ENCODE assay signal across 1 cellular context in genomic region chr21:37484535-37485474, GRCh38.
TF ChIP-seq lines count a peak whose summit lies in the region.

No MANE protein-coding gene starts in this region.

TF ChIP-seq in SK-N-SH treated with all-trans-retinoic acid at 6 μM for 48 hours, 23 proteins besides CTCF, POLR2A, EP300 and RAD21 (continued from another document):
- TF ChIP-seq POU6F1 (CRISPR knock-in tag; IDR thresholded peaks at IDR 0.05; ENCODE audit: borderline replicate concordance, low read depth) (no peak), OSR1 (CRISPR knock-in tag; IDR thresholded peaks at IDR 0.05) (no peak), ESRRG (CRISPR knock-in tag; IDR thresholded peaks at IDR 0.05) (no peak), ISL1 (CRISPR knock-in tag; IDR thresholded peaks at IDR 0.05) (no peak)
